In the genomic region with DNA sequence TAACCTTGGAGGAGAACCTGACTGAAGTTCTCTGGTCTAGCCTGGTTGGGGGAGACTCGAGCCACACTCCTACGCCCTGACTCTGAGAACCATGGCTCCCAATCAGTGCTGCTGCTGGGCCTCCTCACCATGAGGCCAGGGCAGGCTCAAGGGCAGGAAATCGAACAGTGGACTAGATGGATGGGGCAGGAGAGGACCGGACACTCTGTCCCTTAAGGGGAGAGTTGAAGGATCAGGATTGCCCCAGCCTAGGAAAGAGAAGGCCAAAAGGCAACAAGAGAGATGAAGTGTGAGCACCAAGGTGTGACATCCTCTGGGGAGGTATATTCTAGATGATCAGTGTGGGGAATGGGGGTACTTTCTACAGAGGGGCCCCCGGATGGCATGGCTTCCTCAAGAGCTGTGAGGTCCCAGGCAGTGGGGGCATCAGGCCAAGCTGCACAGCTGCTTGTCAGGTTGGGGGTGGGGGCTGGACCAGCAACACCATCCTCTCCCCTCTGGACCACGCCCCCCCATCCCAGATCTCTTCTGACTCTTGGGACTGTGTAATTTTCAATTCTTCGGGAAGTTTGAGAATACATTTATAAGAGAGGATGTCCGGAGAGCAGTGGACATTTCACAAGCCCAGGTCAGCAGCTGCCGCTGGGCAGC, we compare ENCODE assay signal across 1 cellular context.
TF ChIP-seq lines count a peak whose summit lies in the region.

No MANE protein-coding gene starts in this region.

TF ChIP-seq in H1, 55 proteins besides CTCF, POLR2A, EP300 and RAD21:
- TF ChIP-seq CBX8 (IDR thresholded peaks at IDR 0.05; ENCODE audit: borderline replicate concordance, low read depth, low read length) (no peak), HDAC6 (IDR thresholded peaks at IDR 0.05; ENCODE audit: low read depth, low read length) (no peak), RBBP5 (IDR thresholded peaks at IDR 0.05; ENCODE audit: borderline replicate concordance, low read depth, low read length) (no peak), GABPA (IDR thresholded peaks at IDR 0.05; ENCODE audit: borderline replicate concordance, insufficient read depth, low read length) (no peak), TBP (IDR thresholded peaks at IDR 0.05; ENCODE audit: low read depth, low read length) (no peak)
- TF ChIP-seq, protein P1, sequence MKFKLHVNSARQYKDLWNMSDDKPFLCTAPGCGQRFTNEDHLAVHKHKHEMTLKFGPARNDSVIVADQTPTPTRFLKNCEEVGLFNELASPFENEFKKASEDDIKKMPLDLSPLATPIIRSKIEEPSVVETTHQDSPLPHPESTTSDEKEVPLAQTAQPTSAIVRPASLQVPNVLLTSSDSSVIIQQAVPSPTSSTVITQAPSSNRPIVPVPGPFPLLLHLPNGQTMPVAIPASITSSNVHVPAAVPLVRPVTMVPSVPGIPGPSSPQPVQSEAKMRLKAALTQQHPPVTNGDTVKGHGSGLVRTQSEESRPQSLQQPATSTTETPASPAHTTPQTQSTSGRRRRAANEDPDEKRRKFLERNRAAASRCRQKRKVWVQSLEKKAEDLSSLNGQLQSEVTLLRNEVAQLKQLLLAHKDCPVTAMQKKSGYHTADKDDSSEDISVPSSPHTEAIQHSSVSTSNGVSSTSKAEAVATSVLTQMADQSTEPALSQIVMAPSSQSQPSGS (IDR thresholded peaks at IDR 0.05; ENCODE audit: low read length): no peak
